Comparison of ENCODE assay signal across 14 cellular contexts in genomic region chr3:134430950-134431445, GRCh38. TPM values are rescaled to one million over a fixed set of nuclear protein-coding genes. Genes with fewer than 3 reads are reported as not detected.
DNase-seq lines count a peak whose midpoint lies in the region; ATAC-seq and TF ChIP-seq lines count a peak whose summit lies in the region.
"Had no signal": no experiment of that assay in that cellular context is flagged by ENCODE, and none has a peak within 500 bp of the region (broad histone marks: within the 10 kb centered on the region; RNA-seq: fewer than 3 reads in every experiment).

No MANE protein-coding gene starts in this region.

- H3K36me3 ChIP-seq in lower lobe of right lung = no peaks in the 10 kb centered on the region
- H3K36me3 ChIP-seq: spleen had no signal

- in situ Hi-C loops in G401 (cut with HindIII; ENCODE audit: low sequenced_read_pairs) = no loop called here

- intact Hi-C loops in lower lobe of right lung (cut with DNase I) = no loop called here

- no peak overlapping the region for H3K4me3 ChIP-seq in lower lobe of right lung
- H3K4me3 ChIP-seq: spleen had no signal

- DNase-seq in G401 (ENCODE audit: low spot score) = peak; percentile 94
- DNase-seq in NCI-H2107 treated with DMSO at 0.1 percent for 48 hours (lab: John Stamatoyannopoulos, UW; ENCODE audit: unreplicated experiment) = peak; percentile 84
- peak; percentile 47 for DNase-seq in amniotic epithelial cell (ENCODE audit: low read depth)
- no peak for DNase-seq in lower lobe of right lung
- DNase-seq in stimulated activated CD8-positive, alpha-beta memory T cell treated with anti-CD3 and anti-CD28 coated beads, Interleukin-4, amount 100 ng/mL, for 48 hours = no peak
- DNase-seq: activated naive CD4-positive, alpha-beta T cell; endodermal cell; immature natural killer cell; NCI-H526 treated with DMSO at 0.1 percent for 48 hours; nucleus accumbens; spleen had no signal

- no peak overlapping the region for H3K27ac ChIP-seq in lower lobe of right lung
- H3K27ac ChIP-seq: spleen had no signal

- ATAC-seq in HG02642 (IDR thresholded peaks at IDR 0.05; ENCODE audit: poor library complexity, unreplicated experiment) (peak; percentile 67), lower lobe of right lung (no peak), HG02870 (IDR thresholded peaks at IDR 0.05; ENCODE audit: unreplicated experiment) (no peak)

- H3K27me3 ChIP-seq in lower lobe of right lung (ENCODE audit: low read depth) = no peaks in the 10 kb centered on the region

- no peaks in the 10 kb centered on the region for H3K4me1 ChIP-seq in lower lobe of right lung
- H3K4me1 ChIP-seq: spleen had no signal

- no peak for TF ChIP-seq CTCF in lower lobe of right lung (IDR thresholded peaks at IDR 0.05)

- H3K9me3 ChIP-seq in lower lobe of right lung = no peaks in the 10 kb centered on the region
- H3K9me3 ChIP-seq: spleen had no signal

RNA-seq across cellular contexts. Expression of gene ANAPC13, which starts 54.8 kb away (rescaled TPM):
- 120 and 127 TPM in 2 replicates for total RNA-seq in G401 (2014; rRNA removed; shearing (Covaris generic))
- total RNA-seq in lower lobe of right lung = 53.1 TPM

RNA-seq across cellular contexts. Expression of gene CEP63, which starts 54.9 kb away (rescaled TPM):
- total RNA-seq in G401 (2014; rRNA removed; shearing (Covaris generic)) = 9.7 and 16.8 TPM in 2 replicates
- 20.6 TPM for total RNA-seq in lower lobe of right lung

RNA-seq across cellular contexts. Expression of gene AMOTL2, which starts 56.8 kb away (rescaled TPM):
- total RNA-seq in G401 (2014; rRNA removed; shearing (Covaris generic)) = 177 and 190 TPM in 2 replicates
- 77.8 TPM for total RNA-seq in lower lobe of right lung
- total RNA-seq: activated CD8-positive, alpha-beta memory T cell treated with anti-CD3 and anti-CD28 coated beads for 36 hours had no signal

Comparison
In these comparisons a context has a peak if more than half of its experiments do, and no peak if none do; other contexts are left out.
1. DNase-seq: peak in G401 (single experiment), NCI-H2107 treated with DMSO at 0.1 percent for 48 hours (single experiment) and amniotic epithelial cell (single experiment); none in lower lobe of right lung (single experiment) and stimulated activated CD8-positive, alpha-beta memory T cell treated with anti-CD3 and anti-CD28 coated beads, Interleukin-4, amount 100 ng/mL, for 48 hours (single experiment).